In genomic region chr19:48120505-48120904, GRCh38 we compare ENCODE assay signal across 17 cellular contexts. TPM values are rescaled to one million over a fixed set of nuclear protein-coding genes. Genes with fewer than 3 reads are reported as not detected.
DNase-seq lines count a peak whose midpoint lies in the region; ATAC-seq, FAIRE-seq and TF ChIP-seq lines count a peak whose summit lies in the region.
"Had no signal": no experiment of that assay in that cellular context is flagged by ENCODE, and none has a peak within 500 bp of the region (broad histone marks: within the 10 kb centered on the region; RNA-seq: fewer than 3 reads in every experiment).

No MANE protein-coding gene starts in this region.

- H3K4me1 ChIP-seq in GM12878 (ENCODE audit: control insufficient read depth, insufficient read depth, low read length) = peaks cover 20% of the 10 kb centered on the region
- no peaks in the 10 kb centered on the region for H3K4me1 ChIP-seq in ovary (ENCODE audit: insufficient read depth)

- TF ChIP-seq POLR2A in GM12878 (IDR thresholded peaks at IDR 0.05; ENCODE audit: low read depth, low read length) (no peak), ovary (IDR thresholded peaks at IDR 0.05) (no peak)

- in situ Hi-C loops in GM12878 (cut with MboI) = no loop called here

- BruUV-seq in GM12878 (replicated peaks; lab: Mats Ljungman, UMichigan) = TSS peak; percentile 45

- RAD21 ChIA-PET in GM12878 (lab: Charles Lee; ENCODE audit: unreplicated experiment) = no interaction called here

- H3K27ac Mint-ChIP-seq in activated T-cell treated with anti-CD3 and anti-CD28 coated beads, Interleukin-2, amount 50 U/mL, for 24 hours = peak overlapping the region; percentile 38
- H3K27ac Mint-ChIP-seq: CD4-positive, CD25-positive, alpha-beta regulatory T cell had no signal

- SMC1A ChIA-PET in GM12878 (lab: Charles Lee; ENCODE audit: uncharacterized antibody, unreplicated experiment) = interaction anchor here (1.5 to 5.6 kb wide), 2 partner anchors 11 to 14 kb away, joined by 4 to 31 read pairs; partner anchors contain the start of gene PLA2G4C

- FAIRE-seq in GM12878 (lab: Jason Lieb, UNC) = no peak
- FAIRE-seq: GM12891, H1 had no signal

- no peak overlapping the region for H2AFZ ChIP-seq in GM12878 (ENCODE audit: control insufficient read depth, low read depth, low read length)

- no peak overlapping the region for H3K4me3 Mint-ChIP-seq in activated T-cell treated with anti-CD3 and anti-CD28 coated beads, Interleukin-2, amount 50 U/mL, for 24 hours
- H3K4me3 Mint-ChIP-seq: CD4-positive, CD25-positive, alpha-beta regulatory T cell had no signal

- no peaks in the 10 kb centered on the region for H4K20me1 ChIP-seq in GM12878 (ENCODE audit: control insufficient read depth, insufficient read depth)
- H4K20me1 ChIP-seq: BLaER1 treated with 17β-estradiol and CSF1 and Interleukin-3, amounts not matched to agents 10 nM and 100 nM had no signal

- no peaks in the 10 kb centered on the region for H3K27me3 Mint-ChIP-seq in activated T-cell treated with anti-CD3 and anti-CD28 coated beads, Interleukin-2, amount 50 U/mL, for 24 hours
- H3K27me3 Mint-ChIP-seq: CD4-positive, CD25-positive, alpha-beta regulatory T cell had no signal

- no peak overlapping the region for H3K9ac ChIP-seq in GM12878 (ENCODE audit: control insufficient read depth, insufficient read depth, low read length)
- H3K9ac ChIP-seq: BLaER1 treated with 17β-estradiol and CSF1 and Interleukin-3, amounts not matched to agents 10 nM and 100 nM had no signal

- 100% methylated on average over 2 of the region's 2 CpGs for WGBS in GM12878 (ENCODE audit: insufficient coverage, insufficient replicate concordance, low lambda C conversion rate, missing lambda C conversion rate)
- 91 to 98% (median 97%) methylated on average over 2 of the region's 2 CpGs for WGBS in ovary, 3 donors

- no peaks in the 10 kb centered on the region for H3K9me3 ChIP-seq in GM12878 (replicated peaks; ENCODE audit: control insufficient read depth, insufficient read depth, low read length)
- no peaks in the 10 kb centered on the region for H3K9me3 ChIP-seq in ovary
- H3K9me3 ChIP-seq: HAP-1 had no signal

- no peak for ATAC-seq in GM12878

- peaks cover 30% of the 10 kb centered on the region for H3K4me1 Mint-ChIP-seq in activated T-cell treated with anti-CD3 and anti-CD28 coated beads, Interleukin-2, amount 50 U/mL, for 24 hours (ENCODE audit: low read depth)

- no peak for TF ChIP-seq CTCF in GM12878 (IDR thresholded peaks at IDR 0.05 in 2 of 3, conservative IDR thresholded peaks at IDR 0.05 in 1 of 3; ENCODE audit: control insufficient read depth in 2 of 3, extremely low read depth in 1 of 3, insufficient read depth in 1 of 3, low read depth in 3 of 3, low read length in 3 of 3)
- no peak for TF ChIP-seq CTCF in ovary (IDR thresholded peaks at IDR 0.05)

- H3K36me3 ChIP-seq in GM12878 (ENCODE audit: control insufficient read depth in 2 of 2, insufficient read depth in 2 of 2, low read length in 1 of 2) = peaks cover 0 to 14% of the 10 kb centered on the region in 2 experiments; a peak in 3 of 4 replicates
- H3K36me3 ChIP-seq in ovary = no peaks in the 10 kb centered on the region

- H3K36me3 Mint-ChIP-seq in activated T-cell treated with anti-CD3 and anti-CD28 coated beads, Interleukin-2, amount 50 U/mL, for 24 hours (ENCODE audit: low read depth) = peaks cover 95% of the 10 kb centered on the region

- intact Hi-C loops in GM12878 (cut with micrococcal nuclease; ENCODE audit: unreplicated experiment) (no loop called here), ovary (cut with DNase I) (no loop called here)

- no peak for DNase-seq in activated T-cell treated with anti-CD3 and anti-CD28 coated beads, Interleukin-2, amount 50 U/mL, for 24 hours
- no peak for DNase-seq in activated T-cell treated with anti-CD3 and anti-CD28 coated beads, Interleukin-2, amount 50 U/mL, for 1 hour
- peak; percentile 24 for DNase-seq in HT1080 (ENCODE audit: low read depth)
- DNase-seq in GM12878 (ENCODE audit: low read depth, low spot score) = no peak
- peak; percentile 20 for DNase-seq in iris pigment epithelial cell (ENCODE audit: low read depth)
- DNase-seq in caudate nucleus (lab: John Stamatoyannopoulos, UW) = no peak
- no peak for DNase-seq in ovary
- no peak for DNase-seq in A172 (ENCODE audit: low spot score)
- DNase-seq: 8988T; ACHN; CD4-positive, CD25-positive, alpha-beta regulatory T cell; DMS53 had no signal

- TF ChIP-seq EP300 in GM12878 (IDR thresholded peaks at IDR 0.05; ENCODE audit: borderline replicate concordance in 1 of 2, control insufficient read depth in 1 of 2, low read depth in 2 of 2, low read length in 2 of 2) = no peak
- no peak for TF ChIP-seq EP300 in ovary (IDR thresholded peaks at IDR 0.05)

- no peak for TF ChIP-seq RAD21 in GM12878 (IDR thresholded peaks at IDR 0.05; ENCODE audit: insufficient read depth, low read depth, low read length)

- POLR2A ChIA-PET in GM12878 (lab: Charles Lee) = interaction anchor here (2.3 kb wide), 1 partner anchor 10 kb away, joined by 8 read pairs; the partner anchor contains the start of gene PLA2G4C

- no peak overlapping the region for H3K4me2 ChIP-seq in GM12878 (ENCODE audit: control insufficient read depth, insufficient read depth)

- CTCF ChIA-PET in GM12878 (lab: Yijun Ruan, JAX) = interaction anchor here (1.5 to 10.0 kb wide), 2 partner anchors 11 to 19 kb away, joined by 4 to 85 read pairs; partner anchors contain the start of gene PLA2G4C

- H3K79me2 ChIP-seq in GM12878 (ENCODE audit: control insufficient read depth, insufficient read depth, low read length) = no peaks in the 10 kb centered on the region

- H3K27ac ChIP-seq in GM12878 (ENCODE audit: control insufficient read depth, insufficient read depth) (no peak overlapping the region), caudate nucleus (ENCODE audit: low read depth, low read length) (no peak overlapping the region), ovary (no peak overlapping the region)
- H3K27ac ChIP-seq: HL-60 had no signal

- H3K4me3 ChIP-seq in GM12878 (no peak overlapping the region), ovary (no peak overlapping the region)
- H3K4me3 ChIP-seq: BLaER1 treated with 17β-estradiol and CSF1 and Interleukin-3, amounts not matched to agents 10 nM and 100 nM; HAP-1 had no signal

- H3K27me3 ChIP-seq in GM12878 (replicated peaks in 1 of 2; ENCODE audit: control insufficient read depth in 2 of 2, insufficient read depth in 2 of 2, low read length in 1 of 2) (no peaks in the 10 kb centered on the region), ovary (no peaks in the 10 kb centered on the region)
- H3K27me3 ChIP-seq: BLaER1 treated with 17β-estradiol and CSF1 and Interleukin-3, amounts not matched to agents 10 nM and 100 nM had no signal

- H3K9me3 Mint-ChIP-seq in activated T-cell treated with anti-CD3 and anti-CD28 coated beads, Interleukin-2, amount 50 U/mL, for 24 hours = no peaks in the 10 kb centered on the region
- H3K9me3 Mint-ChIP-seq: CD4-positive, CD25-positive, alpha-beta regulatory T cell had no signal

RNA-seq across cellular contexts. Expression of gene PLA2G4C, which starts 9.9 kb away (rescaled TPM):
- 1.6 and 1.9 TPM in 2 replicates for total RNA-seq in HT1080 (2014; rRNA removed; shearing (Covaris generic))
- polyA plus RNA-seq in HT1080 (2015; cell fraction: cytosol; rRNA removed) = 1.3 and 5.5 TPM in 2 replicates
- polyA plus RNA-seq in HT1080 (2015; cell fraction: nucleus; rRNA removed) = 2.2 and 10.4 TPM in 2 replicates
- 64.9 and 70.4 TPM in 2 replicates for total RNA-seq in GM12878 (2013; cell fraction: nucleolus; rRNA removed)
- total RNA-seq in GM12878 (2014; rRNA removed) (1.1 and 1.3 TPM in 2 replicates), GM12878 (2014; rRNA removed; fragmentation: Illumina TruSeq; extraction: Trizol) (1.1 and 2.4 TPM in 2 replicates), GM12878 (2021) (2.3 and 2.7 TPM in 2 replicates), ovary (1 to 10 TPM; 2.9 to 6.9 (median 4.9) TPM)
- polyA plus RNA-seq in GM12878 (2011; ENCODE audit: low read depth) = 3.0 TPM
- polyA plus RNA-seq in GM12878 (2011; rRNA removed) (3.6 and 5.6 TPM in 2 replicates), GM12878 (2014; fragmentation: Illumina TruSeq; extraction: Trizol) (0.35 and 1.1 TPM in 2 replicates), GM12878 (2014; fragmentation: Nextera tagmentation; extraction: Ambion mirVana) (under 1 TPM; 0.53 to 0.64 TPM), GM12878 (2014; rRNA removed) (1.0 and 1.4 TPM in 2 replicates), GM12878 (2016; fragmentation: Nextera tagmentation; extraction: Ambion mirVana) (1 to 10 TPM in 1 of 2 experiments, under 1 TPM in 1; 0.92 to 2.2 TPM), ovary (10 to 100 TPM in 1 of 2 donors, 1 to 10 TPM in 1; 3.6 to 32.0 TPM)
- polyA plus RNA-seq in GM12878 (2011; cell fraction: cytosol; rRNA removed) = 3.8 and 5.5 TPM in 2 replicates
- 7.1 and 13.6 TPM in 2 replicates for polyA plus RNA-seq in GM12878 (2011; cell fraction: nucleus; rRNA removed)
- polyA plus RNA-seq in GM12878 (2012) = 3.5 and 3.9 TPM in 2 replicates
- 8.5 and 10.4 TPM in 2 replicates for polyA minus RNA-seq in GM12878 (2011; rRNA and poly(A)+ RNA removed)
- polyA minus RNA-seq in GM12878 (2011; cell fraction: cytosol; rRNA and poly(A)+ RNA removed) = 2.1 and 4.2 TPM in 2 replicates
- 6.2 and 6.9 TPM in 2 replicates for polyA minus RNA-seq in GM12878 (2011; cell fraction: nucleus; rRNA and poly(A)+ RNA removed)
- total RNA-seq in A172 (2014; rRNA removed; shearing (Covaris generic)) = 8.0 and 8.4 TPM in 2 replicates

RNA-seq across cellular contexts. Expression of gene LIG1, which starts 49.6 kb away (rescaled TPM):
- total RNA-seq in HT1080 (2014; rRNA removed; shearing (Covaris generic)) = 86.5 and 139 TPM in 2 replicates
- polyA plus RNA-seq in HT1080 (2015; cell fraction: cytosol; rRNA removed) = 38.6 and 39.4 TPM in 2 replicates
- polyA plus RNA-seq in HT1080 (2015; cell fraction: nucleus; rRNA removed) = 101 and 119 TPM in 2 replicates
- total RNA-seq in GM12878 (2013; cell fraction: nucleolus; rRNA removed) = 82.9 and 93.2 TPM in 2 replicates
- total RNA-seq in GM12878 (2014; rRNA removed) (94.4 and 95.6 TPM in 2 replicates), GM12878 (2014; rRNA removed; fragmentation: Illumina TruSeq; extraction: Trizol) (57.8 and 64.0 TPM in 2 replicates), GM12878 (2021) (92.4 and 111 TPM in 2 replicates), ovary (10 to 100 TPM; 12.3 to 36.2 (median 20.0) TPM)
- polyA plus RNA-seq in GM12878 (2011; ENCODE audit: low read depth) = 28.5 TPM
- polyA plus RNA-seq in GM12878 (2011; rRNA removed) (44.9 and 63.8 TPM in 2 replicates), GM12878 (2014; fragmentation: Illumina TruSeq; extraction: Trizol) (47.8 and 70.8 TPM in 2 replicates), GM12878 (2014; fragmentation: Nextera tagmentation; extraction: Ambion mirVana) (10 to 100 TPM in 1 of 2 experiments, 1 to 10 TPM in 1; 7.8 to 31.6 TPM), GM12878 (2014; rRNA removed) (76.7 and 101 TPM in 2 replicates), GM12878 (2016; fragmentation: Nextera tagmentation; extraction: Ambion mirVana) (100 to 1,000 TPM; 112 to 117 TPM), ovary (10 to 100 TPM; 12.9 to 22.7 TPM)
- 67.8 and 72.1 TPM in 2 replicates for polyA plus RNA-seq in GM12878 (2011; cell fraction: cytosol; rRNA removed)
- polyA plus RNA-seq in GM12878 (2011; cell fraction: nucleus; rRNA removed) = 194 and 282 TPM in 2 replicates
- 65.8 and 69.7 TPM in 2 replicates for polyA plus RNA-seq in GM12878 (2012)
- 51.9 and 86.2 TPM in 2 replicates for polyA minus RNA-seq in GM12878 (2011; rRNA and poly(A)+ RNA removed)
- 36.2 and 44.0 TPM in 2 replicates for polyA minus RNA-seq in GM12878 (2011; cell fraction: cytosol; rRNA and poly(A)+ RNA removed)
- 36.6 and 87.4 TPM in 2 replicates for polyA minus RNA-seq in GM12878 (2011; cell fraction: nucleus; rRNA and poly(A)+ RNA removed)
- 30.1 and 35.7 TPM in 2 replicates for total RNA-seq in A172 (2014; rRNA removed; shearing (Covaris generic))

RNA-seq across cellular contexts. Expression of gene ZSWIM9, which starts 50.0 kb away (rescaled TPM):
- total RNA-seq in HT1080 (2014; rRNA removed; shearing (Covaris generic)) = 1.7 and 1.8 TPM in 2 replicates
- 3.0 and 3.5 TPM in 2 replicates for polyA plus RNA-seq in HT1080 (2015; cell fraction: cytosol; rRNA removed)
- polyA plus RNA-seq in HT1080 (2015; cell fraction: nucleus; rRNA removed) = 2.7 and 3.0 TPM in 2 replicates
- 3.2 and 4.0 TPM in 2 replicates for total RNA-seq in GM12878 (2013; cell fraction: nucleolus; rRNA removed)
- 1.8 TPM in 2 replicates for total RNA-seq in GM12878 (2014; rRNA removed)
- total RNA-seq in GM12878 (2014; rRNA removed; fragmentation: Illumina TruSeq; extraction: Trizol) = 0.76 and 1.2 TPM in 2 replicates
- total RNA-seq in GM12878 (2021) = 5.7 and 6.2 TPM in 2 replicates
- 1.2 TPM for polyA plus RNA-seq in GM12878 (2011; ENCODE audit: low read depth)
- 0.35 and 0.50 TPM in 2 replicates for polyA plus RNA-seq in GM12878 (2011; rRNA removed)
- 0.33 and 0.47 TPM in 2 replicates for polyA plus RNA-seq in GM12878 (2011; cell fraction: cytosol; rRNA removed)
- 0.69 and 0.79 TPM in 2 replicates for polyA plus RNA-seq in GM12878 (2011; cell fraction: nucleus; rRNA removed)
- polyA plus RNA-seq in GM12878 (2012) = 5.6 and 6.1 TPM in 2 replicates
- polyA plus RNA-seq in GM12878 (2014; fragmentation: Illumina TruSeq; extraction: Trizol) = 0.92 and 1.4 TPM in 2 replicates
- under 1 TPM in 1 of 2 experiments, not detected in 1; 0.29 TPM for polyA plus RNA-seq in GM12878 (2014; fragmentation: Nextera tagmentation; extraction: Ambion mirVana)
- polyA plus RNA-seq in GM12878 (2014; rRNA removed) = 2.4 and 3.4 TPM in 2 replicates
- polyA plus RNA-seq in GM12878 (2016; fragmentation: Nextera tagmentation; extraction: Ambion mirVana) = 1 to 10 TPM; 1.2 to 1.7 TPM
- polyA minus RNA-seq in GM12878 (2011; rRNA and poly(A)+ RNA removed) = 0.22 and 0.31 TPM in 2 replicates
- 0.73 and 0.94 TPM in 2 replicates for polyA minus RNA-seq in GM12878 (2011; cell fraction: cytosol; rRNA and poly(A)+ RNA removed)
- 0.60 and 2.0 TPM in 2 replicates for polyA minus RNA-seq in GM12878 (2011; cell fraction: nucleus; rRNA and poly(A)+ RNA removed)
- total RNA-seq in ovary = 10 to 100 TPM in 1 of 7 donors, 1 to 10 TPM in 6; 3.2 to 11.9 (median 7.8) TPM
- polyA plus RNA-seq in ovary = 1 to 10 TPM; 6.1 to 7.5 TPM
- total RNA-seq in A172 (2014; rRNA removed; shearing (Covaris generic)) = 0.03 and 0.50 TPM in 2 replicates

Comparison
In these comparisons a context has a peak if more than half of its experiments do, and no peak if none do; other contexts are left out.
1. DNase-seq: peak in HT1080 (single experiment) and iris pigment epithelial cell (single experiment); none in activated T-cell treated with anti-CD3 and anti-CD28 coated beads, Interleukin-2, amount 50 U/mL, for 24 hours (single experiment), activated T-cell treated with anti-CD3 and anti-CD28 coated beads, Interleukin-2, amount 50 U/mL, for 1 hour (single experiment), GM12878 (single experiment), caudate nucleus (0 of 61), ovary (0 of 5) and A172 (single experiment).